In genomic region chr15:82812994-82813393, GRCh38 we compare ENCODE assay signal across 22 cellular contexts. TPM values are rescaled to one million over a fixed set of nuclear protein-coding genes. Genes with fewer than 3 reads are reported as not detected.
DNase-seq lines count a peak whose midpoint lies in the region; TF ChIP-seq lines count a peak whose summit lies in the region.
"Had no signal": no experiment of that assay in that cellular context is flagged by ENCODE, and none has a peak within 500 bp of the region (broad histone marks: within the 10 kb centered on the region; RNA-seq: fewer than 3 reads in every experiment).

No MANE protein-coding gene starts in this region.

- POLR2A ChIA-PET in CD8-positive, alpha-beta memory T cell (lab: Charles Lee), result interaction anchor here (0.6 kb wide), 1 partner anchor 59 kb away, joined by 4 read pairs; no protein-coding TSS in a partner anchor

- no peak overlapping the region for H3K4me3 ChIP-seq in CD8-positive, alpha-beta memory T cell (ENCODE audit: low read length)
- no peak overlapping the region for H3K4me3 ChIP-seq in NB4 (ENCODE audit: low read depth, low read length)
- H3K4me3 ChIP-seq in effector memory CD4-positive, alpha-beta T cell (ENCODE audit: insufficient read depth, low read depth, low read length, poor library complexity, severe bottlenecking), result no peak overlapping the region
- H3K4me3 ChIP-seq: sigmoid colon, tibial artery had no signal

- TF ChIP-seq POLR2A in NB4 (IDR thresholded peaks at IDR 0.05; ENCODE audit: extremely low read depth, insufficient read length), result no peak

- in situ Hi-C loops in GM13976 (cut with MboI; ENCODE audit: low sequenced_read_pairs, unreplicated experiment), result no loop called here

- peaks cover 33% of the 10 kb centered on the region for H3K4me1 ChIP-seq in CD8-positive, alpha-beta memory T cell (ENCODE audit: insufficient read depth, low read length)
- peaks cover 11% of the 10 kb centered on the region for H3K4me1 ChIP-seq in effector memory CD4-positive, alpha-beta T cell (ENCODE audit: control insufficient read depth, insufficient read depth, low read length, poor library complexity, severe bottlenecking)

- TF ChIP-seq CTCF in NB4 (IDR thresholded peaks at IDR 0.05; ENCODE audit: low read depth, low read length) (no peak), osteocyte (IDR thresholded peaks at IDR 0.05) (no peak), GM13976 (IDR thresholded peaks at IDR 0.05; ENCODE audit: borderline replicate concordance, control extremely low read depth, extremely low read depth, insufficient read depth, missing control alignments) (no peak)

- H3K4me3 Mint-ChIP-seq in CD8-positive, alpha-beta memory T cell, result peak overlapping the region; percentile 32 to 96 (median 70)
- H3K4me3 Mint-ChIP-seq in osteocyte (ENCODE audit: unreplicated experiment), result no peak overlapping the region

- H3K27ac ChIP-seq in CD8-positive, alpha-beta memory T cell (ENCODE audit: low read depth, low read length), result no peak overlapping the region
- H3K27ac ChIP-seq in effector memory CD4-positive, alpha-beta T cell (ENCODE audit: insufficient read depth, low read length, poor library complexity, severe bottlenecking), result peak overlapping the region; percentile 99
- H3K27ac ChIP-seq: esophagus squamous epithelium, tibial artery had no signal

- H3K4me1 Mint-ChIP-seq in CD8-positive, alpha-beta memory T cell, result peaks cover 51 to 60% (median 57%) of the 10 kb centered on the region in 3 donors
- peaks cover 31% of the 10 kb centered on the region for H3K4me1 Mint-ChIP-seq in osteocyte (ENCODE audit: unreplicated experiment)

- CTCF ChIA-PET in CD8-positive, alpha-beta memory T cell (lab: Charles Lee), result interaction anchor here (0.6 to 1.1 kb wide), 2 partner anchors 12 to 259 kb away, joined by 3 to 4 read pairs; no protein-coding TSS in a partner anchor

- H3K27ac Mint-ChIP-seq in CD8-positive, alpha-beta memory T cell, result peak overlapping the region in 7 of 8 donors; percentile 84 to 100 (median 97)
- H3K27ac Mint-ChIP-seq in osteocyte (ENCODE audit: unreplicated experiment), result peak overlapping the region; percentile 41

- H3K27me3 Mint-ChIP-seq in CD8-positive, alpha-beta memory T cell, result no peaks in the 10 kb centered on the region
- no peaks in the 10 kb centered on the region for H3K27me3 Mint-ChIP-seq in osteocyte (ENCODE audit: unreplicated experiment)

- peaks cover 24% of the 10 kb centered on the region for H3K36me3 ChIP-seq in CD8-positive, alpha-beta memory T cell (ENCODE audit: insufficient read depth, low read length)
- peaks cover 43% of the 10 kb centered on the region for H3K36me3 ChIP-seq in effector memory CD4-positive, alpha-beta T cell (ENCODE audit: control insufficient read depth, insufficient read depth, low read length)

- H3K27me3 ChIP-seq in CD8-positive, alpha-beta memory T cell (ENCODE audit: insufficient read depth, low read length, poor library complexity, severe bottlenecking), result no peaks in the 10 kb centered on the region
- H3K27me3 ChIP-seq in effector memory CD4-positive, alpha-beta T cell (replicated peaks; ENCODE audit: control insufficient read depth, insufficient read depth, low read length, poor library complexity, severe bottlenecking), result no peaks in the 10 kb centered on the region
- H3K27me3 ChIP-seq: esophagus squamous epithelium, sigmoid colon, tibial artery had no signal

- no peak for DNase-seq in CD8-positive, alpha-beta memory T cell
- peak; percentile 18 for DNase-seq in NB4 (ENCODE audit: low read depth)
- DNase-seq in effector memory CD4-positive, alpha-beta T cell, result no peak
- no peak for DNase-seq in osteocyte (ENCODE audit: extremely low spot score, unreplicated experiment)
- no peak for DNase-seq in HUDEP-2 (lab: John Stamatoyannopoulos, UW; ENCODE audit: unreplicated experiment in 76 of 76)
- DNase-seq in pons (ENCODE audit: low spot score), result no peak
- no peak for DNase-seq in GM13976 (ENCODE audit: low spot score)
- DNase-seq: activated CD4-positive, CD25-positive, alpha-beta regulatory T cell; esophagus squamous epithelium; NCI-H1105; NCI-H2171; NCI-H526 treated with DMSO at 0.1 percent for 48 hours; OCI-M1; SHP77 treated with DMSO at 0.1 percent for 48 hours; sigmoid colon; stimulated activated naive CD8-positive, alpha-beta T cell treated with anti-CD3 and anti-CD28 coated beads, Interleukin-15, Interleukin-2, amounts not matched to agents 100 U/mL and 50 U/mL, for 24 hours; tibial artery had no signal

- no peaks in the 10 kb centered on the region for H3K9me3 Mint-ChIP-seq in CD8-positive, alpha-beta memory T cell
- H3K9me3 Mint-ChIP-seq in osteocyte (ENCODE audit: unreplicated experiment), result no peaks in the 10 kb centered on the region

- H3K36me3 Mint-ChIP-seq in CD8-positive, alpha-beta memory T cell, result peaks cover 3 to 64% (median 13%) of the 10 kb centered on the region in 3 donors
- H3K36me3 Mint-ChIP-seq in osteocyte (ENCODE audit: unreplicated experiment), result peaks cover 30% of the 10 kb centered on the region

- no peaks in the 10 kb centered on the region for H3K9me3 ChIP-seq in CD8-positive, alpha-beta memory T cell (ENCODE audit: low read length)
- no peaks in the 10 kb centered on the region for H3K9me3 ChIP-seq in effector memory CD4-positive, alpha-beta T cell (ENCODE audit: control insufficient read depth, low read length)
- H3K9me3 ChIP-seq: esophagus squamous epithelium, sigmoid colon, tibial artery had no signal

RNA-seq across cellular contexts. Expression of gene WHAMM, which starts 3.6 kb away (rescaled TPM):
- 1 to 10 TPM; 9.3 to 9.7 TPM for total RNA-seq in CD8-positive, alpha-beta memory T cell
- 6.6 TPM for polyA plus RNA-seq in CD8-positive, alpha-beta memory T cell
- total RNA-seq in osteocyte, result 8.9 and 9.6 TPM in 2 replicates

RNA-seq across cellular contexts. Expression of gene FSD2, which starts 7.1 kb away (rescaled TPM):
- total RNA-seq in CD8-positive, alpha-beta memory T cell, result not detected
- polyA plus RNA-seq in CD8-positive, alpha-beta memory T cell, result 0.16 TPM
- total RNA-seq in osteocyte, result not detected in 2 replicates
- total RNA-seq: esophagus squamous epithelium; G401; H1; left lobe of liver; omental fat pad; sigmoid colon; T-helper 2 cell treated with Interferon-gamma antibody and Interleukin-4, amounts not matched to agents 100 ng/mL and 5 ng/mL, for 36 hours had no signal
- polyA plus RNA-seq: sigmoid colon had no signal
